In genomic region chr17:37726248-37726647, GRCh38 we compare ENCODE assay signal across 27 cellular contexts. TPM values are rescaled to one million over a fixed set of nuclear protein-coding genes. Genes with fewer than 3 reads are reported as not detected.
DNase-seq lines count a peak whose midpoint lies in the region; ATAC-seq, FAIRE-seq and TF ChIP-seq lines count a peak whose summit lies in the region.
"Had no signal": no experiment of that assay in that cellular context is flagged by ENCODE, and none has a peak within 500 bp of the region (broad histone marks: within the 10 kb centered on the region; RNA-seq: fewer than 3 reads in every experiment).

No MANE protein-coding gene starts in this region.

- H3K27me3 ChIP-seq in small intestine (ENCODE audit: control insufficient read depth in 2 of 2, insufficient read depth in 2 of 2, low read length in 2 of 2) = peaks cover 0 to 5% of the 10 kb centered on the region in 2 donors
- H3K27me3 ChIP-seq in smooth muscle cell (ENCODE audit: low read depth) = no peaks in the 10 kb centered on the region

- H2AFZ ChIP-seq in smooth muscle cell (ENCODE audit: low read depth) = no peak overlapping the region

- H3K9ac ChIP-seq in smooth muscle cell (ENCODE audit: low read depth) = no peak overlapping the region
- H3K9ac ChIP-seq: SK-N-SH had no signal

- no peak overlapping the region for H3K4me3 Mint-ChIP-seq in Calu3 (ENCODE audit: low read depth, unreplicated experiment)
- H3K4me3 Mint-ChIP-seq: CD14-positive monocyte had no signal

- H3K27ac ChIP-seq in VCaP = peak overlapping the region; percentile 46
- peak overlapping the region; percentile 63 to 69 for H3K27ac ChIP-seq in small intestine (ENCODE audit: low read depth in 1 of 2, low read length in 1 of 2)
- H3K27ac ChIP-seq in smooth muscle cell (ENCODE audit: low read depth) = no peak overlapping the region
- H3K27ac ChIP-seq: HL-60 had no signal

- H3K36me3 Mint-ChIP-seq in Calu3 (ENCODE audit: insufficient read depth, unreplicated experiment) = peaks cover 95% of the 10 kb centered on the region
- H3K36me3 Mint-ChIP-seq: CD14-positive monocyte had no signal

- H3F3A ChIP-seq in smooth muscle cell (ENCODE audit: low read depth) = no peaks in the 10 kb centered on the region

- TF ChIP-seq CTCF in Calu3 (IDR thresholded peaks at IDR 0.05; ENCODE audit: unreplicated experiment) (no peak), VCaP (conservative IDR thresholded peaks at IDR 0.05) (no peak), smooth muscle cell (IDR thresholded peaks at IDR 0.05; ENCODE audit: borderline replicate concordance, insufficient read depth, poor library complexity, severe bottlenecking) (no peak)

- H3K27ac Mint-ChIP-seq in Calu3 (ENCODE audit: unreplicated experiment) = peak overlapping the region; percentile 63

- peaks cover 12 to 22% of the 10 kb centered on the region in 2 donors for H3K4me1 ChIP-seq in small intestine (ENCODE audit: control insufficient read depth in 2 of 2, insufficient read depth in 1 of 2, low read depth in 1 of 2, low read length in 1 of 2)
- H3K4me1 ChIP-seq in smooth muscle cell (ENCODE audit: low read depth) = peaks cover 6% of the 10 kb centered on the region

- no peaks in the 10 kb centered on the region for H3K9me3 Mint-ChIP-seq in Calu3 (ENCODE audit: low read depth, unreplicated experiment)

- WGBS in small intestine, 3 donors = 48 to 68% (median 63%) methylated on average over 3 of the region's 3 CpGs
- WGBS in smooth muscle cell (ENCODE audit: low lambda C conversion rate) = 81% methylated on average over 3 of the region's 3 CpGs

- DNase-seq in Calu3 (no peak), left colon (peak in 1 of 2 donors; percentile 25), small intestine (no peak), smooth muscle cell (lab: John Stamatoyannopoulos, UW; ENCODE audit: unreplicated experiment) (no peak), anterior cingulate cortex (lab: John Stamatoyannopoulos, UW) (no peak), GF-D8 (lab: John Stamatoyannopoulos, UW) (no peak)
- DNase-seq: AML-193, DMS 273 treated with DMSO at 0.1 percent for 48 hours, DND-41, Karpas-422, NCI-H1048, NCI-H1436, NCI-H1930, NCI-H226, NCI-H524, RPMI8226, SHP77 treated with DMSO at 0.1 percent for 48 hours, SK-N-SH had no signal

- intact Hi-C loops in Calu3 (cut with micrococcal nuclease; ENCODE audit: unreplicated experiment) = no loop called here
- intact Hi-C loops in left colon (cut with DNase I, micrococcal nuclease) = no loop called here

- FAIRE-seq in small intestine (lab: Jason Lieb, UNC) = no peak
- FAIRE-seq: GM12878, GM19239 had no signal

- H3K4me1 Mint-ChIP-seq in Calu3 (ENCODE audit: low read depth, unreplicated experiment) = peaks cover 69% of the 10 kb centered on the region
- H3K4me1 Mint-ChIP-seq: CD14-positive monocyte had no signal

- ATAC-seq in left colon (peak; percentile 10), HG02938 (IDR thresholded peaks at IDR 0.05; ENCODE audit: unreplicated experiment) (no peak)
- ATAC-seq: GM12878 had no signal

- no peaks in the 10 kb centered on the region for H3K79me2 ChIP-seq in smooth muscle cell (ENCODE audit: low read depth)

- H3K4me3 ChIP-seq in small intestine (ENCODE audit: low read depth in 1 of 2, low read length in 2 of 2) (no peak overlapping the region), smooth muscle cell (no peak overlapping the region)
- H3K4me3 ChIP-seq: GM12878 had no signal

- H3K9me3 ChIP-seq in small intestine (ENCODE audit: control insufficient read depth, low read depth) (no peaks in the 10 kb centered on the region), smooth muscle cell (replicated peaks; ENCODE audit: low read depth) (no peaks in the 10 kb centered on the region)
- H3K9me3 ChIP-seq: SK-N-SH had no signal

- H3K36me3 ChIP-seq in small intestine (ENCODE audit: control insufficient read depth in 2 of 2, insufficient read depth in 2 of 2, low read length in 2 of 2) (peaks cover 0 to 3% of the 10 kb centered on the region in 2 donors), smooth muscle cell (ENCODE audit: low read depth) (no peaks in the 10 kb centered on the region)

- no peak overlapping the region for H3K4me2 ChIP-seq in smooth muscle cell
- H3K4me2 ChIP-seq: SK-N-SH had no signal

- no TSS peak for BruUV-seq in Calu3 (replicated peaks; lab: Mats Ljungman, UMichigan)

- no peaks in the 10 kb centered on the region for H4K20me1 ChIP-seq in smooth muscle cell (ENCODE audit: low read depth)

- CTCF ChIA-PET in Calu3 (lab: Charles Lee) = interaction anchor here (0.6 to 3.8 kb wide), 7 partner anchors 9 to 96 kb away, joined by 6 to 21 read pairs (median 11); partner anchors contain the start of gene HNF1B

- no peaks in the 10 kb centered on the region for H3K27me3 Mint-ChIP-seq in Calu3 (ENCODE audit: unreplicated experiment)

RNA-seq across cellular contexts. Expression of gene HNF1B, which starts 18.6 kb away (rescaled TPM):
- total RNA-seq in Calu3 (2022) (127 and 130 TPM in 2 replicates), left colon (10 to 100 TPM; 40.6 to 42.8 TPM), smooth muscle cell (not detected in 2 replicates)
- polyA plus RNA-seq in small intestine (10 to 100 TPM in 2 of 3 donors, 1 to 10 TPM in 1; 10.0 to 18.1 (median 11.9) TPM), smooth muscle cell (not detected in 2 replicates)
- total RNA-seq: H4, HT1080, MCF 10A had no signal
- polyA plus RNA-seq: CD14-positive monocyte, SK-N-SH had no signal

Comparison
In these comparisons a context has a peak if more than half of its experiments do, and no peak if none do; other contexts are left out.
1. RNA of gene HNF1B, which starts 18.6 kb away (total RNA-seq): 127 to 130 TPM in Calu3 and 40.6 to 42.8 TPM in left colon; not detected in smooth muscle cell; every median in the first group is over 10 times any median in the second.